1 cellular context compared by ENCODE assay signal in the genomic region with DNA sequence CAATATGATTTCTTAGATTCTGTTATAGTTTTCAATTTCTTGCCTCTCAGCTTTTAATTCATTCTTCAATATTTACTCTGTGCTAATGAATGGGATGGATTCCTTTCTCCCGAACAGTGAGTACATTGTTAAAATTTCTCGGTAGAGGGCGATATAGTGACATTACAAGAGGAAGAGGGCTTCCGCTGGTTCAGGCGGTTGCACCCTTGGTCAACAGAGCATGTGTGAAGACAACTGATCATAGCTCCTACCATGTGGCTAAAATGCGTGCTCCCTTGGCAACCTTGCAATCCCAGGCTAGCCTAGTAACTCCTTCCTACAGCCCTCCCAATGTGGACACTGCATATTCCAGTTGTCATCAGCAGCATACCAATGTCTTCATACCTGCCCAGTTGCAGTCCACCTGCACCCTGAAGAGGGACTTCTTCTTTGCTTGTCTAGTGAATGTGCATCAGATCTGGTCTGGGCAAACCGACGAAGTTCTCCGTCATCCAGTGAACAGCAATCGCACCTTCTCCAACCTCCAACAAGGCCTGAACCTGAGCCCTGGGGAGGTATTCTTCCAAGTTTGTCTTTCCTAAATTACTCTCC.
TF ChIP-seq lines count a peak whose summit lies in the region.

No MANE protein-coding gene starts in this region.

TF ChIP-seq in K562, 482 proteins besides CTCF, POLR2A, EP300 and RAD21 (continued from another document and continues in another):
- TF ChIP-seq, protein P1, sequence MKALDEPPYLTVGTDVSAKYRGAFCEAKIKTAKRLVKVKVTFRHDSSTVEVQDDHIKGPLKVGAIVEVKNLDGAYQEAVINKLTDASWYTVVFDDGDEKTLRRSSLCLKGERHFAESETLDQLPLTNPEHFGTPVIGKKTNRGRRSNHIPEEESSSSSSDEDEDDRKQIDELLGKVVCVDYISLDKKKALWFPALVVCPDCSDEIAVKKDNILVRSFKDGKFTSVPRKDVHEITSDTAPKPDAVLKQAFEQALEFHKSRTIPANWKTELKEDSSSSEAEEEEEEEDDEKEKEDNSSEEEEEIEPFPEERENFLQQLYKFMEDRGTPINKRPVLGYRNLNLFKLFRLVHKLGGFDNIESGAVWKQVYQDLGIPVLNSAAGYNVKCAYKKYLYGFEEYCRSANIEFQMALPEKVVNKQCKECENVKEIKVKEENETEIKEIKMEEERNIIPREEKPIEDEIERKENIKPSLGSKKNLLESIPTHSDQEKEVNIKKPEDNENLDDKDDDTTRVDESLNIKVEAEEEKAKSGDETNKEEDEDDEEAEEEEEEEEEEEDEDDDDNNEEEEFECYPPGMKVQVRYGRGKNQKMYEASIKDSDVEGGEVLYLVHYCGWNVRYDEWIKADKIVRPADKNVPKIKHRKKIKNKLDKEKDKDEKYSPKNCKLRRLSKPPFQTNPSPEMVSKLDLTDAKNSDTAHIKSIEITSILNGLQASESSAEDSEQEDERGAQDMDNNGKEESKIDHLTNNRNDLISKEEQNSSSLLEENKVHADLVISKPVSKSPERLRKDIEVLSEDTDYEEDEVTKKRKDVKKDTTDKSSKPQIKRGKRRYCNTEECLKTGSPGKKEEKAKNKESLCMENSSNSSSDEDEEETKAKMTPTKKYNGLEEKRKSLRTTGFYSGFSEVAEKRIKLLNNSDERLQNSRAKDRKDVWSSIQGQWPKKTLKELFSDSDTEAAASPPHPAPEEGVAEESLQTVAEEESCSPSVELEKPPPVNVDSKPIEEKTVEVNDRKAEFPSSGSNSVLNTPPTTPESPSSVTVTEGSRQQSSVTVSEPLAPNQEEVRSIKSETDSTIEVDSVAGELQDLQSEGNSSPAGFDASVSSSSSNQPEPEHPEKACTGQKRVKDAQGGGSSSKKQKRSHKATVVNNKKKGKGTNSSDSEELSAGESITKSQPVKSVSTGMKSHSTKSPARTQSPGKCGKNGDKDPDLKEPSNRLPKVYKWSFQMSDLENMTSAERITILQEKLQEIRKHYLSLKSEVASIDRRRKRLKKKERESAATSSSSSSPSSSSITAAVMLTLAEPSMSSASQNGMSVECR (CRISPR knock-in tag; IDR thresholded peaks at IDR 0.05) = 0 out of 2 replicates have a peak, but pooled peaks have one; percentile 26
- TF ChIP-seq, protein P2, sequence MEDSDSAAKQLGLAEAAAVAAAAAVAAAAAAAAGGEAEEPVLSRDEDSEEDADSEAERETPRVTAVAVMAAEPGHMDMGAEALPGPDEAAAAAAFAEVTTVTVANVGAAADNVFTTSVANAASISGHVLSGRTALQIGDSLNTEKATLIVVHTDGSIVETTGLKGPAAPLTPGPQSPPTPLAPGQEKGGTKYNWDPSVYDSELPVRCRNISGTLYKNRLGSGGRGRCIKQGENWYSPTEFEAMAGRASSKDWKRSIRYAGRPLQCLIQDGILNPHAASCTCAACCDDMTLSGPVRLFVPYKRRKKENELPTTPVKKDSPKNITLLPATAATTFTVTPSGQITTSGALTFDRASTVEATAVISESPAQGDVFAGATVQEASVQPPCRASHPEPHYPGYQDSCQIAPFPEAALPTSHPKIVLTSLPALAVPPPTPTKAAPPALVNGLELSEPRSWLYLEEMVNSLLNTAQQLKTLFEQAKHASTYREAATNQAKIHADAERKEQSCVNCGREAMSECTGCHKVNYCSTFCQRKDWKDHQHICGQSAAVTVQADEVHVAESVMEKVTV (CRISPR knock-in tag; IDR thresholded peaks at IDR 0.05) = 0 out of 2 replicates have a peak, but pooled peaks have one; percentile 12
- TF ChIP-seq ZNF121 (CRISPR knock-in tag; conservative IDR thresholded peaks at IDR 0.05) = no peak
- peak; percentile 52; the same call in 1 of the 2 replicates for TF ChIP-seq STAG1 (CRISPR knock-in tag; IDR thresholded peaks at IDR 0.05; ENCODE audit: borderline replicate concordance)
- no peak for TF ChIP-seq ZNF695 (CRISPR knock-in tag; IDR thresholded peaks at IDR 0.05)
- TF ChIP-seq PML (IDR thresholded peaks at IDR 0.05; ENCODE audit: low read length) = no peak
- no peak for TF ChIP-seq TEAD1 (CRISPR knock-in tag; IDR thresholded peaks at IDR 0.05)
- 0 out of 2 replicates have a peak, but pooled peaks have one; percentile 58 for TF ChIP-seq JUNB (CRISPR knock-in tag; conservative IDR thresholded peaks at IDR 0.05)
- TF ChIP-seq SNIP1 (IDR thresholded peaks at IDR 0.05; ENCODE audit: low read depth) = no peak
- TF ChIP-seq KDM4B (IDR thresholded peaks at IDR 0.05; ENCODE audit: borderline replicate concordance in 2 of 2, low read depth in 1 of 2) = no peak
- TF ChIP-seq ZNF699 (CRISPR knock-in tag; IDR thresholded peaks at IDR 0.05; ENCODE audit: insufficient replicate concordance) = no peak
- no peak for TF ChIP-seq KLF1 (tag; IDR thresholded peaks at IDR 0.05)
- no peak for TF ChIP-seq PCBP2 (IDR thresholded peaks at IDR 0.05; ENCODE audit: low read depth, low read length, poor library complexity, severe bottlenecking)
- TF ChIP-seq PPARD (CRISPR knock-in tag; IDR thresholded peaks at IDR 0.05) = no peak
- TF ChIP-seq, protein P3, sequence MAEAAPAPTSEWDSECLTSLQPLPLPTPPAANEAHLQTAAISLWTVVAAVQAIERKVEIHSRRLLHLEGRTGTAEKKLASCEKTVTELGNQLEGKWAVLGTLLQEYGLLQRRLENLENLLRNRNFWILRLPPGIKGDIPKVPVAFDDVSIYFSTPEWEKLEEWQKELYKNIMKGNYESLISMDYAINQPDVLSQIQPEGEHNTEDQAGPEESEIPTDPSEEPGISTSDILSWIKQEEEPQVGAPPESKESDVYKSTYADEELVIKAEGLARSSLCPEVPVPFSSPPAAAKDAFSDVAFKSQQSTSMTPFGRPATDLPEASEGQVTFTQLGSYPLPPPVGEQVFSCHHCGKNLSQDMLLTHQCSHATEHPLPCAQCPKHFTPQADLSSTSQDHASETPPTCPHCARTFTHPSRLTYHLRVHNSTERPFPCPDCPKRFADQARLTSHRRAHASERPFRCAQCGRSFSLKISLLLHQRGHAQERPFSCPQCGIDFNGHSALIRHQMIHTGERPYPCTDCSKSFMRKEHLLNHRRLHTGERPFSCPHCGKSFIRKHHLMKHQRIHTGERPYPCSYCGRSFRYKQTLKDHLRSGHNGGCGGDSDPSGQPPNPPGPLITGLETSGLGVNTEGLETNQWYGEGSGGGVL (CRISPR knock-in tag; IDR thresholded peaks at IDR 0.05) = no peak
- no peak for TF ChIP-seq MAZ (CRISPR knock-in tag; conservative IDR thresholded peaks at IDR 0.05 in 1 of 2, IDR thresholded peaks at IDR 0.05 in 1 of 2)
- 0 out of 2 replicates have a peak, but pooled peaks have one; percentile 21 for TF ChIP-seq CBX5 (IDR thresholded peaks at IDR 0.05; ENCODE audit: borderline replicate concordance, low read depth)
- TF ChIP-seq L3MBTL2 (IDR thresholded peaks at IDR 0.05) = no peak
- no peak for TF ChIP-seq TEAD2 (tag; IDR thresholded peaks at IDR 0.05)
- TF ChIP-seq ZNF75A (CRISPR knock-in tag; IDR thresholded peaks at IDR 0.05) = no peak
- TF ChIP-seq, protein P4, sequence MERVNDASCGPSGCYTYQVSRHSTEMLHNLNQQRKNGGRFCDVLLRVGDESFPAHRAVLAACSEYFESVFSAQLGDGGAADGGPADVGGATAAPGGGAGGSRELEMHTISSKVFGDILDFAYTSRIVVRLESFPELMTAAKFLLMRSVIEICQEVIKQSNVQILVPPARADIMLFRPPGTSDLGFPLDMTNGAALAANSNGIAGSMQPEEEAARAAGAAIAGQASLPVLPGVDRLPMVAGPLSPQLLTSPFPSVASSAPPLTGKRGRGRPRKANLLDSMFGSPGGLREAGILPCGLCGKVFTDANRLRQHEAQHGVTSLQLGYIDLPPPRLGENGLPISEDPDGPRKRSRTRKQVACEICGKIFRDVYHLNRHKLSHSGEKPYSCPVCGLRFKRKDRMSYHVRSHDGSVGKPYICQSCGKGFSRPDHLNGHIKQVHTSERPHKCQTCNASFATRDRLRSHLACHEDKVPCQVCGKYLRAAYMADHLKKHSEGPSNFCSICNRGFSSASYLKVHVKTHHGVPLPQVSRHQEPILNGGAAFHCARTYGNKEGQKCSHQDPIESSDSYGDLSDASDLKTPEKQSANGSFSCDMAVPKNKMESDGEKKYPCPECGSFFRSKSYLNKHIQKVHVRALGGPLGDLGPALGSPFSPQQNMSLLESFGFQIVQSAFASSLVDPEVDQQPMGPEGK (CRISPR knock-in tag; IDR thresholded peaks at IDR 0.05; ENCODE audit: borderline replicate concordance) = no peak
- no peak for TF ChIP-seq SIX5 (IDR thresholded peaks at IDR 0.05; ENCODE audit: borderline replicate concordance in 1 of 2, insufficient read depth in 1 of 2, low read depth in 1 of 2, low read length in 2 of 2)
- no peak for TF ChIP-seq ZNF212 (CRISPR knock-in tag; IDR thresholded peaks at IDR 0.05)
- TF ChIP-seq RHOXF2B (CRISPR knock-in tag; conservative IDR thresholded peaks at IDR 0.05) = no peak
- TF ChIP-seq, protein P5, sequence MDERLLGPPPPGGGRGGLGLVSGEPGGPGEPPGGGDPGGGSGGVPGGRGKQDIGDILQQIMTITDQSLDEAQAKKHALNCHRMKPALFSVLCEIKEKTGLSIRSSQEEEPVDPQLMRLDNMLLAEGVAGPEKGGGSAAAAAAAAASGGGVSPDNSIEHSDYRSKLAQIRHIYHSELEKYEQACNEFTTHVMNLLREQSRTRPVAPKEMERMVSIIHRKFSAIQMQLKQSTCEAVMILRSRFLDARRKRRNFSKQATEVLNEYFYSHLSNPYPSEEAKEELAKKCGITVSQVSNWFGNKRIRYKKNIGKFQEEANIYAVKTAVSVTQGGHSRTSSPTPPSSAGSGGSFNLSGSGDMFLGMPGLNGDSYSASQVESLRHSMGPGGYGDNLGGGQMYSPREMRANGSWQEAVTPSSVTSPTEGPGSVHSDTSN (CRISPR knock-in tag; IDR thresholded peaks at IDR 0.05; ENCODE audit: low read depth) = no peak
- TF ChIP-seq, protein P5 (tag; conservative IDR thresholded peaks at IDR 0.05; ENCODE audit: low read depth) = no peak
- peak; percentile 78; the same call in 1 of the 2 replicates for TF ChIP-seq ZC3H4 (CRISPR knock-in tag; IDR thresholded peaks at IDR 0.05; ENCODE audit: borderline replicate concordance)
- TF ChIP-seq FOXJ3 (CRISPR knock-in tag; IDR thresholded peaks at IDR 0.05) = no peak; the same call in 1 of the 2 replicates
- TF ChIP-seq ELF2 (CRISPR knock-in tag; IDR thresholded peaks at IDR 0.05) = no peak
- TF ChIP-seq ZNF263 (CRISPR knock-in tag; IDR thresholded peaks at IDR 0.05; ENCODE audit: borderline replicate concordance) = peak; percentile 33; the same call in 1 of the 2 replicates
- TF ChIP-seq ZNF830 (CRISPR knock-in tag; IDR thresholded peaks at IDR 0.05) = no peak
- no peak for TF ChIP-seq PURB (CRISPR knock-in tag; IDR thresholded peaks at IDR 0.05; ENCODE audit: low read depth)
- TF ChIP-seq CBFA2T3 (IDR thresholded peaks at IDR 0.05) = no peak
- no peak for TF ChIP-seq NFIX (CRISPR knock-in tag; IDR thresholded peaks at IDR 0.05; ENCODE audit: low read depth)
- no peak for TF ChIP-seq RUNX1 (IDR thresholded peaks at IDR 0.05; ENCODE audit: low read depth)
- peak; percentile 70; the same call in 1 of the 2 replicates for TF ChIP-seq MTF1 (CRISPR knock-in tag; IDR thresholded peaks at IDR 0.05; ENCODE audit: borderline replicate concordance)
- TF ChIP-seq, protein P6, sequence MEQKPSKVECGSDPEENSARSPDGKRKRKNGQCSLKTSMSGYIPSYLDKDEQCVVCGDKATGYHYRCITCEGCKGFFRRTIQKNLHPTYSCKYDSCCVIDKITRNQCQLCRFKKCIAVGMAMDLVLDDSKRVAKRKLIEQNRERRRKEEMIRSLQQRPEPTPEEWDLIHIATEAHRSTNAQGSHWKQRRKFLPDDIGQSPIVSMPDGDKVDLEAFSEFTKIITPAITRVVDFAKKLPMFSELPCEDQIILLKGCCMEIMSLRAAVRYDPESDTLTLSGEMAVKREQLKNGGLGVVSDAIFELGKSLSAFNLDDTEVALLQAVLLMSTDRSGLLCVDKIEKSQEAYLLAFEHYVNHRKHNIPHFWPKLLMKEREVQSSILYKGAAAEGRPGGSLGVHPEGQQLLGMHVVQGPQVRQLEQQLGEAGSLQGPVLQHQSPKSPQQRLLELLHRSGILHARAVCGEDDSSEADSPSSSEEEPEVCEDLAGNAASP (IDR thresholded peaks at IDR 0.05) = no peak
- TF ChIP-seq, protein P7, sequence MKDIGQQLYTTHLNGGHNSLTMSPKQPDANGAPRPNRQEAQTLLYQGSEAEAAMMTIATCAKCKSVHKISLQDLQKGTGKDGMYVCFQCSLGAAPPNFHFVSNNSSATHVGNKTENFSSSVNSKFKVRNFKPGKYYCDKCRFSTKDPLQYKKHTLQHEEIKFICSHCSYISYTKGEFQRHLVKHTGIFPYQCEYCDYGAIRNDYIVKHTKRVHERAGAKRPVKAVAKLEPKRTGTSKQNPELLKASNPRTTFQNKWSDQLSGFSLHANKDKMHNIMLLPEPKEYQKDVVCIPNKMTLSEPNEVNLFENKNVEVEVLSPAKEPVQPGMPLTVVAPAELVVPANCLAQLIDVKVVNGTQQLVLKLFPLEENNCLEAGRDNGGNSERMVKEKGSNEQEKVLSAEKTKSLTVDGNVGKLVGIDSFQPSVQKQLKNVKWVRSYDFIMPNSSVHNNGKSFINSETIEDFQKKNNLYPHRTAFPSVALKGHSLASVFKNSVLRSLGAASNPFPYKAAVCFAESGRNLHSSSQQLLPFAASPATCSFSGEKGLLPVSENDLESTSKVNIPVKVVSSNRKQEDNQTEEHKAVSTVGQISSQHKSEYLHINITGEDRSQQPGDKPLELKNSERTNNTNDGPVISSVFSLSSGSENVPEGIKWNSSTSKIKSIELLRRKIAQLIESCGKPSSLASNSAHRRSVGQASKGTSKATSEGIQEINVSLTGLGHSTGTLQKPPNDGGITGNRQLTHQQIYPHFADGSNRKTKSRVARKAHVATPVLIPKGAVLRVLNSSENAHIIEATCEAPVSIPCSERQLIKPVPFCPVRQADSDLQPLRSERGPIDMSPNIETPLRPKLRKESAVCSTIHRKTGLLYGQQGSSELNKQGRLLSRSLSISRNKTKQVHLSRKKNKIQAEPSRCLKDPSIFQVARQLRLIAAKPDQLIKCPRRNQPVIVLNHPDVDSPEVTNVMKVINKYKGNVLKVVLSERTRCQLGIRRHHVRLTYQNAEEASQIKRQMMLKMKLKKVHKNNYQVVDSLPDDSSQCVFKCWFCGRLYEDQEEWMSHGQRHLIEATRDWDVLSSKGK (CRISPR knock-in tag; IDR thresholded peaks at IDR 0.05) = no peak
- TF ChIP-seq IRF2 (CRISPR knock-in tag; IDR thresholded peaks at IDR 0.05) = no peak
- no peak for TF ChIP-seq ZNF707 (CRISPR knock-in tag; conservative IDR thresholded peaks at IDR 0.05)
- TF ChIP-seq, protein P8, sequence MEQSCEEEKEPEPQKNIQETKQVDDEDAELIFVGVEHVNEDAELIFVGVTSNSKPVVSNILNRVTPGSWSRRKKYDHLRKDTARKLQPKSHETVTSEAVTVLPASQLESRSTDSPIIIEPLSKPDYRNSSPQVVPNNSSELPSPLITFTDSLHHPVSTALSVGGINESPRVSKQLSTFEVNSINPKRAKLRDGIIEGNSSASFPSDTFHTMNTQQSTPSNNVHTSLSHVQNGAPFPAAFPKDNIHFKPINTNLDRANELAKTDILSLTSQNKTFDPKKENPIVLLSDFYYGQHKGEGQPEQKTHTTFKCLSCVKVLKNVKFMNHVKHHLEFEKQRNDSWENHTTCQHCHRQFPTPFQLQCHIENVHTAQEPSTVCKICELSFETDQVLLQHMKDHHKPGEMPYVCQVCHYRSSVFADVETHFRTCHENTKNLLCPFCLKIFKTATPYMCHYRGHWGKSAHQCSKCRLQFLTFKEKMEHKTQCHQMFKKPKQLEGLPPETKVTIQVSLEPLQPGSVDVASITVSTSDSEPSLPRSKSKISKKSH (CRISPR knock-in tag; IDR thresholded peaks at IDR 0.05) = no peak
- TF ChIP-seq CHD2 (IDR thresholded peaks at IDR 0.05; ENCODE audit: low read depth, low read length) = no peak
